In genomic region chr1:165445388-165445787, GRCh38 we compare ENCODE assay signal across 1 cellular context.
TF ChIP-seq lines count a peak whose summit lies in the region.

No MANE protein-coding gene starts in this region.

TF ChIP-seq in GM12878, 131 proteins besides CTCF, POLR2A, EP300 and RAD21 (continued from another document):
- TF ChIP-seq E4F1 (IDR thresholded peaks at IDR 0.05; ENCODE audit: borderline replicate concordance, partially characterized antibody) (no peak), HDAC6 (IDR thresholded peaks at IDR 0.05; ENCODE audit: unreplicated experiment) (no peak), ZBED1 (IDR thresholded peaks at IDR 0.05; ENCODE audit: borderline replicate concordance) (no peak)
